ENCODE assay signal across 22 cellular contexts in genomic region chr5:98877600-98877999, GRCh38. TPM values are rescaled to one million over a fixed set of nuclear protein-coding genes. Genes with fewer than 3 reads are reported as not detected.
DNase-seq lines count a peak whose midpoint lies in the region; ATAC-seq and TF ChIP-seq lines count a peak whose summit lies in the region.
"Had no signal": no experiment of that assay in that cellular context is flagged by ENCODE, and none has a peak within 500 bp of the region (broad histone marks: within the 10 kb centered on the region; RNA-seq: fewer than 3 reads in every experiment).

No MANE protein-coding gene starts in this region.

- no peak for ATAC-seq in activated naive CD8-positive, alpha-beta T cell treated with anti-CD3 and anti-CD28 coated beads, Interleukin-2, amount 50 U/mL, for 24 hours
- ATAC-seq in GM21390 (IDR thresholded peaks at IDR 0.05; ENCODE audit: unreplicated experiment) (peak; percentile 64), HG02870 (IDR thresholded peaks at IDR 0.05; ENCODE audit: unreplicated experiment) (no peak), GM21717 (IDR thresholded peaks at IDR 0.05; ENCODE audit: unreplicated experiment) (no peak)
- no peak for ATAC-seq in central memory CD8-positive, alpha-beta T cell (replicated peaks; ENCODE audit: extremely low read depth, poor library complexity, severe bottlenecking)
- ATAC-seq: Panc1 had no signal

- TF ChIP-seq CTCF in progenitor cell of endocrine pancreas (IDR thresholded peaks at IDR 0.05; ENCODE audit: unreplicated experiment), result no peak

- H3K4me3 Mint-ChIP-seq in activated naive CD8-positive, alpha-beta T cell, result no peak overlapping the region
- H3K4me3 Mint-ChIP-seq in activated naive CD8-positive, alpha-beta T cell treated with anti-CD3 and anti-CD28 coated beads, Interleukin-2, amount 50 U/mL, for 24 hours, result no peak overlapping the region
- no peak overlapping the region for H3K4me3 Mint-ChIP-seq in central memory CD8-positive, alpha-beta T cell
- no peak overlapping the region for H3K4me3 Mint-ChIP-seq in progenitor cell of endocrine pancreas (ENCODE audit: low read depth)

- no peaks in the 10 kb centered on the region for H3K9me3 Mint-ChIP-seq in activated naive CD8-positive, alpha-beta T cell (ENCODE audit: low read depth)
- H3K9me3 Mint-ChIP-seq in activated naive CD8-positive, alpha-beta T cell treated with anti-CD3 and anti-CD28 coated beads, Interleukin-2, amount 50 U/mL, for 24 hours, result no peaks in the 10 kb centered on the region
- no peaks in the 10 kb centered on the region for H3K9me3 Mint-ChIP-seq in central memory CD8-positive, alpha-beta T cell
- H3K9me3 Mint-ChIP-seq in progenitor cell of endocrine pancreas (ENCODE audit: low read depth), result no peaks in the 10 kb centered on the region
- H3K9me3 Mint-ChIP-seq: CD4-positive, CD25-positive, alpha-beta regulatory T cell had no signal

- no peak for DNase-seq in activated naive CD8-positive, alpha-beta T cell treated with anti-CD3 and anti-CD28 coated beads, Interleukin-2, amount 50 U/mL, for 24 hours
- no peak for DNase-seq in central memory CD8-positive, alpha-beta T cell (ENCODE audit: low spot score in 2 of 2)
- DNase-seq in progenitor cell of endocrine pancreas (ENCODE audit: low spot score, unreplicated experiment), result no peak
- DNase-seq: CD4-positive, CD25-positive, alpha-beta regulatory T cell; DMS 273 treated with DMSO at 0.1 percent for 48 hours; DMS79 treated with DMSO at 0.1 percent for 48 hours; Karpas-422; MV-4-11; NCI-H1105 treated with DMSO at 0.1 percent for 48 hours; NCI-H1694; NCI-H2081; NCI-H2171; NCI-H345; NCI-H524; NCI-H774; NK-92 treated with Interleukin-12 subunit alpha and Interleukin-12 subunit beta, amount 100 ng/mL, for 24 hours; SIG-M5 had no signal

- H3K36me3 Mint-ChIP-seq in activated naive CD8-positive, alpha-beta T cell, result peaks cover 15% of the 10 kb centered on the region
- peaks cover 65% of the 10 kb centered on the region for H3K36me3 Mint-ChIP-seq in activated naive CD8-positive, alpha-beta T cell treated with anti-CD3 and anti-CD28 coated beads, Interleukin-2, amount 50 U/mL, for 24 hours (ENCODE audit: low read depth)
- peaks cover 68% of the 10 kb centered on the region for H3K36me3 Mint-ChIP-seq in central memory CD8-positive, alpha-beta T cell (ENCODE audit: insufficient read depth)
- peaks cover 32% of the 10 kb centered on the region for H3K36me3 Mint-ChIP-seq in progenitor cell of endocrine pancreas (ENCODE audit: insufficient read depth)

- peak overlapping the region; percentile 7 for H3K27ac Mint-ChIP-seq in activated naive CD8-positive, alpha-beta T cell
- H3K27ac Mint-ChIP-seq in activated naive CD8-positive, alpha-beta T cell treated with anti-CD3 and anti-CD28 coated beads, Interleukin-2, amount 50 U/mL, for 24 hours, result no peak overlapping the region
- peak overlapping the region; percentile 74 for H3K27ac Mint-ChIP-seq in central memory CD8-positive, alpha-beta T cell (ENCODE audit: low read depth)
- H3K27ac Mint-ChIP-seq in progenitor cell of endocrine pancreas, result peak overlapping the region; percentile 53

- H3K27me3 Mint-ChIP-seq in activated naive CD8-positive, alpha-beta T cell, result no peaks in the 10 kb centered on the region
- no peaks in the 10 kb centered on the region for H3K27me3 Mint-ChIP-seq in activated naive CD8-positive, alpha-beta T cell treated with anti-CD3 and anti-CD28 coated beads, Interleukin-2, amount 50 U/mL, for 24 hours
- no peaks in the 10 kb centered on the region for H3K27me3 Mint-ChIP-seq in central memory CD8-positive, alpha-beta T cell
- no peaks in the 10 kb centered on the region for H3K27me3 Mint-ChIP-seq in progenitor cell of endocrine pancreas
- H3K27me3 Mint-ChIP-seq: CD4-positive, CD25-positive, alpha-beta regulatory T cell had no signal

- H3K4me1 Mint-ChIP-seq in activated naive CD8-positive, alpha-beta T cell (ENCODE audit: low read depth), result peaks cover 26% of the 10 kb centered on the region
- H3K4me1 Mint-ChIP-seq in activated naive CD8-positive, alpha-beta T cell treated with anti-CD3 and anti-CD28 coated beads, Interleukin-2, amount 50 U/mL, for 24 hours, result peaks cover 21% of the 10 kb centered on the region
- H3K4me1 Mint-ChIP-seq in central memory CD8-positive, alpha-beta T cell, result peaks cover 17% of the 10 kb centered on the region
- H3K4me1 Mint-ChIP-seq in progenitor cell of endocrine pancreas (ENCODE audit: low read depth), result peaks cover 3% of the 10 kb centered on the region

RNA-seq across cellular contexts. Expression of gene CHD1, which starts 51.2 kb away (rescaled TPM):
- total RNA-seq in progenitor cell of endocrine pancreas, result 61.0 and 62.7 TPM in 2 replicates
